In genomic region chr17:9371019-9371418, GRCh38 we compare ENCODE assay signal across 10 cellular contexts.
DNase-seq lines count a peak whose midpoint lies in the region; ATAC-seq, FAIRE-seq and TF ChIP-seq lines count a peak whose summit lies in the region.
"Had no signal": no experiment of that assay in that cellular context is flagged by ENCODE, and none has a peak within 500 bp of the region (broad histone marks: within the 10 kb centered on the region; RNA-seq: fewer than 3 reads in every experiment).

No MANE protein-coding gene starts in this region.

- H3K9me3 ChIP-seq in HUES48 (ENCODE audit: control insufficient read depth, insufficient read depth, low read length) (no peaks in the 10 kb centered on the region), SJCRH30 (replicated peaks) (no peaks in the 10 kb centered on the region), tibial artery (no peaks in the 10 kb centered on the region)

- DNase-seq in AG20443 (ENCODE audit: low spot score) = peak; percentile 74
- peak; percentile 22 to 45 for DNase-seq in SJCRH30
- peak; percentile 96 for DNase-seq in kidney glomerular epithelial cell (lab: John Stamatoyannopoulos, UW)
- no peak for DNase-seq in iPS-NIHi7 (ENCODE audit: extremely low spot score)
- no peak for DNase-seq in tibial artery
- no peak for DNase-seq in D721Med (ENCODE audit: insufficient read length, low spot score)
- DNase-seq: GF-D8; stimulated activated CD8-positive, alpha-beta memory T cell treated with anti-CD3 and anti-CD28 coated beads, Interleukin-4, amount 100 ng/mL, for 48 hours had no signal

- no peak overlapping the region for H3K9ac ChIP-seq in HUES48 (ENCODE audit: low read depth, low read length)

- H3K4me3 ChIP-seq in HUES48 (ENCODE audit: low read depth, low read length) = no peak overlapping the region
- H3K4me3 ChIP-seq in SJCRH30 = no peak overlapping the region
- no peak overlapping the region for H3K4me3 ChIP-seq in tibial artery

- peak overlapping the region; percentile 42 for H3K27ac ChIP-seq in HUES48 (ENCODE audit: low read depth, low read length)
- H3K27ac ChIP-seq in SJCRH30 = peak overlapping the region; percentile 50; the same call in 1 of the 2 replicates
- no peak overlapping the region for H3K27ac ChIP-seq in tibial artery

- peaks cover 11% of the 10 kb centered on the region for H3K4me1 ChIP-seq in HUES48 (ENCODE audit: control insufficient read depth, insufficient read depth, low read length)
- H3K4me1 ChIP-seq in SJCRH30 = peaks cover 20% of the 10 kb centered on the region
- no peaks in the 10 kb centered on the region for H3K4me1 ChIP-seq in tibial artery

- intact Hi-C loops in tibial artery (cut with DNase I; ENCODE audit: low total_unique reads) = no loop called here

- no peak for ATAC-seq in GM18861 (IDR thresholded peaks at IDR 0.05; ENCODE audit: unreplicated experiment)

- H3K27me3 ChIP-seq in HUES48 (ENCODE audit: control insufficient read depth, insufficient read depth, low read length) = no peaks in the 10 kb centered on the region
- H3K27me3 ChIP-seq in SJCRH30 = no peaks in the 10 kb centered on the region
- H3K27me3 ChIP-seq in tibial artery = no peaks in the 10 kb centered on the region

- TF ChIP-seq CTCF in tibial artery (IDR thresholded peaks at IDR 0.05) (no peak), D721Med (IDR thresholded peaks at IDR 0.05; ENCODE audit: insufficient read depth, missing control alignments) (no peak)

- H3K36me3 ChIP-seq in HUES48 (ENCODE audit: control insufficient read depth, insufficient read depth, low read length) = no peaks in the 10 kb centered on the region
- H3K36me3 ChIP-seq in SJCRH30 = no peaks in the 10 kb centered on the region
- H3K36me3 ChIP-seq in tibial artery = peaks cover 0 to 2% (median under 1%) of the 10 kb centered on the region in 3 donors

- no peak for FAIRE-seq in D721Med (lab: Jason Lieb, UNC)

Comparison
In these comparisons a context has a peak if more than half of its experiments do, and no peak if none do; other contexts are left out.
1. DNase-seq: peak in AG20443 (single experiment), SJCRH30 (2 of 2) and kidney glomerular epithelial cell (single experiment); none in iPS-NIHi7 (single experiment), tibial artery (0 of 2) and D721Med (single experiment).
2. H3K27ac ChIP-seq: peak in HUES48 (single experiment) and SJCRH30 (single experiment); none in tibial artery (0 of 2).